In genomic region chr6:35718911-35719381, GRCh38 we compare ENCODE assay signal across 10 cellular contexts. TPM values are rescaled to one million over a fixed set of nuclear protein-coding genes. Genes with fewer than 3 reads are reported as not detected.
DNase-seq lines count a peak whose midpoint lies in the region; ATAC-seq and TF ChIP-seq lines count a peak whose summit lies in the region.
"Had no signal": no experiment of that assay in that cellular context is flagged by ENCODE, and none has a peak within 500 bp of the region (broad histone marks: within the 10 kb centered on the region; RNA-seq: fewer than 3 reads in every experiment).

No MANE protein-coding gene starts in this region.

- intact Hi-C loops in adrenal gland (cut with DNase I) = no loop called here

- peak; percentile 35 to 52 for DNase-seq in stimulated activated CD4-positive, alpha-beta T cell treated with anti-CD3 and anti-CD28 coated beads, Interleukin-2, amount 100 ng/mL, for 24 hours
- DNase-seq in stimulated activated CD4-positive, alpha-beta T cell treated with anti-CD3 and anti-CD28 coated beads, Interleukin-12 subunit alpha, Interleukin-12 subunit beta, amount 100 ng/mL, for 4 hours = no peak
- DNase-seq in adrenal gland = no peak
- no peak for DNase-seq in GM03348 (ENCODE audit: low spot score)
- no peak for DNase-seq in DMS53 treated with DMSO at 0.1 percent for 48 hours (lab: John Stamatoyannopoulos, UW; ENCODE audit: unreplicated experiment)
- DNase-seq: SK-N-SH had no signal

- 56 to 75% (median 65%) methylated on average over 2 of the region's 2 CpGs for WGBS in adrenal gland, 4 donors

- TF ChIP-seq CTCF in adrenal gland (IDR thresholded peaks at IDR 0.05) = no peak

- H3K4me1 ChIP-seq in adrenal gland (replicated peaks in 1 of 2) = peaks cover 26 to 58% of the 10 kb centered on the region in 2 donors
- peaks cover 25 to 46% of the 10 kb centered on the region in 2 donors for H3K4me1 ChIP-seq in muscle layer of duodenum (ENCODE audit: control insufficient read depth in 1 of 2, insufficient read depth in 2 of 2, low read length in 2 of 2)

- ATAC-seq in HG02884 (IDR thresholded peaks at IDR 0.05; ENCODE audit: unreplicated experiment) (no peak), GM21360 (IDR thresholded peaks at IDR 0.05; ENCODE audit: unreplicated experiment) (no peak)

- H3K27me3 ChIP-seq in adrenal gland (no peaks in the 10 kb centered on the region), muscle layer of duodenum (ENCODE audit: low read depth, low read length) (no peaks in the 10 kb centered on the region)

- H3K27ac ChIP-seq in adrenal gland = peak overlapping the region; percentile 5 to 94 (median 67)
- H3K27ac ChIP-seq in muscle layer of duodenum (ENCODE audit: low read length) = peak overlapping the region; percentile 60

- no peaks in the 10 kb centered on the region for H3K36me3 ChIP-seq in adrenal gland (replicated peaks in 1 of 2)
- H3K36me3 ChIP-seq in muscle layer of duodenum (ENCODE audit: control insufficient read depth in 1 of 2, insufficient read depth in 2 of 2, low read length in 2 of 2) = no peaks in the 10 kb centered on the region

- H3K4me3 ChIP-seq in adrenal gland (peak overlapping the region in 1 of 4 donors; percentile 37), muscle layer of duodenum (ENCODE audit: low read depth in 1 of 2, low read length in 2 of 2) (no peak overlapping the region)

- H3K9me3 ChIP-seq in adrenal gland (replicated peaks in 1 of 3) (no peaks in the 10 kb centered on the region), muscle layer of duodenum (ENCODE audit: control insufficient read depth in 1 of 2, low read length in 2 of 2) (no peaks in the 10 kb centered on the region)
- H3K9me3 ChIP-seq: SK-N-SH had no signal

- TF ChIP-seq POLR2A in adrenal gland (IDR thresholded peaks at IDR 0.05) = no peak

RNA-seq across cellular contexts. Expression of gene ARMC12, which starts 17.9 kb away (rescaled TPM):
- total RNA-seq in adrenal gland = 10 to 100 TPM in 1 of 8 donors, 1 to 10 TPM in 3, under 1 TPM in 3, not detected in 1; 0.29 to 44.7 (median 1.1) TPM
- 1 to 10 TPM in 2 of 3 donors, under 1 TPM in 1; 0.81 to 6.9 (median 6.8) TPM for polyA plus RNA-seq in adrenal gland

RNA-seq across cellular contexts. Expression of gene FKBP5, which starts 30.2 kb away (rescaled TPM):
- total RNA-seq in adrenal gland = 100 to 1,000 TPM in 7 of 8 donors, 10 to 100 TPM in 1; 79.8 to 234 (median 121) TPM
- 100 to 1,000 TPM in 1 of 3 donors, 10 to 100 TPM in 2; 23.8 to 163 (median 65.7) TPM for polyA plus RNA-seq in adrenal gland

RNA-seq across cellular contexts. Expression of gene CLPSL2, which starts 57.5 kb away (rescaled TPM):
- not detected for total RNA-seq in adrenal gland
- not detected for polyA plus RNA-seq in adrenal gland
- polyA plus RNA-seq: esophagus, SK-N-SH had no signal

Comparison
In these comparisons a context has a peak if more than half of its experiments do, and no peak if none do; other contexts are left out.
1. DNase-seq: peak in stimulated activated CD4-positive, alpha-beta T cell treated with anti-CD3 and anti-CD28 coated beads, Interleukin-2, amount 100 ng/mL, for 24 hours (2 of 2); none in stimulated activated CD4-positive, alpha-beta T cell treated with anti-CD3 and anti-CD28 coated beads, Interleukin-12 subunit alpha, Interleukin-12 subunit beta, amount 100 ng/mL, for 4 hours (single experiment), adrenal gland (0 of 7), GM03348 (single experiment) and DMS53 treated with DMSO at 0.1 percent for 48 hours (single experiment).